Comparison of ENCODE assay signal across 15 cellular contexts in the genomic region with DNA sequence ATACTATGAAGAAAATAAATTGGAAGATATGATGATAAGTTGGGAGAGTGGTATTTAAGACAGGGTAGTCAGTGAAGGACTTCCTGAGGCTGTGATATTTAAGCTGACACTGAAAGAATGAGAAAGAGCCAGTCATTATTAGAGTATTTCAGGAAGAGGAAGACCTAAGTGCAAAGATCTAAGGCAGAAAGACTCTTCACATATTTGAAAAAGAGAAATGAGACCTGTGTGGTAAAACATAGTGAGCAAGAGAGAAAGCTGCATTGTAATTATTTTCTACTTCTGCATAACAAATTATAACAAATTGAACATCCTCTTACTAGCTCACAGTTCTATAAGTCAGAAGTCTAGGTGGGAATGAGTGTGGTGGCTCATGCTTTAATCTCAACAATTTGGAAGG. TPM values are rescaled to one million over a fixed set of nuclear protein-coding genes. Genes with fewer than 3 reads are reported as not detected.
DNase-seq lines count a peak whose midpoint lies in the region; ATAC-seq and TF ChIP-seq lines count a peak whose summit lies in the region.
"Had no signal": no experiment of that assay in that cellular context is flagged by ENCODE, and none has a peak within 500 bp of the region (broad histone marks: within the 10 kb centered on the region; RNA-seq: fewer than 3 reads in every experiment).

No MANE protein-coding gene starts in this region.

- H3K4me3 ChIP-seq in uterus (no peak overlapping the region), WERI-Rb-1 (ENCODE audit: low read depth, low read length) (no peak overlapping the region)
- H3K4me3 ChIP-seq: adrenal gland, lung, thoracic aorta had no signal

- H3K9me3 Mint-ChIP-seq in neural crest cell, result no peaks in the 10 kb centered on the region

- H3K36me3 ChIP-seq in uterus (no peaks in the 10 kb centered on the region), WERI-Rb-1 (no peaks in the 10 kb centered on the region)
- H3K36me3 ChIP-seq: adrenal gland, thoracic aorta had no signal

- intact Hi-C loops in uterus (cut with DNase I; ENCODE audit: low total_unique reads), result no loop called here

- H3K4me1 ChIP-seq in uterus, result no peaks in the 10 kb centered on the region

- H3K27me3 Mint-ChIP-seq in neural crest cell (ENCODE audit: low read depth), result no peaks in the 10 kb centered on the region

- ATAC-seq in GM18870 (IDR thresholded peaks at IDR 0.05; ENCODE audit: unreplicated experiment) (peak; percentile 71), GM21723 (IDR thresholded peaks at IDR 0.05; ENCODE audit: unreplicated experiment) (peak; percentile 90), HG03378 (IDR thresholded peaks at IDR 0.05; ENCODE audit: unreplicated experiment) (peak; percentile 92)

- H3K4me3 Mint-ChIP-seq in neural crest cell, result no peak overlapping the region

- H3K36me3 Mint-ChIP-seq in neural crest cell (ENCODE audit: low read depth), result no peaks in the 10 kb centered on the region

- DNase-seq in neural crest cell (ENCODE audit: low read depth, low spot score), result no peak
- no peak for DNase-seq in H4 (ENCODE audit: low spot score)
- DNase-seq in uterus, result no peak
- no peak for DNase-seq in WERI-Rb-1
- DNase-seq: adrenal gland; Calu3; effector memory CD4-positive, alpha-beta T cell; NCI-H1092 treated with DMSO at 0.1 percent for 48 hours; NCI-H774; stimulated activated CD4-positive, alpha-beta T cell treated with anti-CD3 and anti-CD28 coated beads, Interleukin-4, amount 100 ng/mL, for 4 hours had no signal

- H3K27ac ChIP-seq in uterus (no peak overlapping the region), WERI-Rb-1 (no peak overlapping the region)
- H3K27ac ChIP-seq: adrenal gland, thoracic aorta had no signal

- TF ChIP-seq POLR2A in uterus (IDR thresholded peaks at IDR 0.05), result no peak

- TF ChIP-seq CTCF in neural crest cell (conservative IDR thresholded peaks at IDR 0.05) (no peak), uterus (IDR thresholded peaks at IDR 0.05) (no peak), WERI-Rb-1 (IDR thresholded peaks at IDR 0.05; ENCODE audit: low read depth, low read length) (no peak)

- H3K27ac Mint-ChIP-seq in neural crest cell (ENCODE audit: unreplicated experiment), result peak overlapping the region; percentile 14

- H3K9me3 ChIP-seq in uterus (no peaks in the 10 kb centered on the region), WERI-Rb-1 (ENCODE audit: severe bottlenecking) (no peaks in the 10 kb centered on the region)
- H3K9me3 ChIP-seq: adrenal gland, thoracic aorta had no signal

- no peaks in the 10 kb centered on the region for H3K27me3 ChIP-seq in uterus
- no peaks in the 10 kb centered on the region for H3K27me3 ChIP-seq in WERI-Rb-1 (ENCODE audit: insufficient read depth, low read depth, severe bottlenecking)
- H3K27me3 ChIP-seq: adrenal gland had no signal

- H3K4me1 Mint-ChIP-seq in neural crest cell, result peaks cover 62% of the 10 kb centered on the region

RNA-seq across cellular contexts. Expression of gene DOCK7, which starts 34.6 kb away (rescaled TPM):
- total RNA-seq in neural crest cell (79.8 and 92.0 TPM in 2 replicates), uterus (100 to 1,000 TPM in 2 of 4 donors, 10 to 100 TPM in 2; 17.9 to 134 (median 77.9) TPM)
- total RNA-seq in H4 (2014; rRNA removed; shearing (Covaris generic)), result 35.8 and 42.4 TPM in 2 replicates
